Comparison of ENCODE assay signal across 21 cellular contexts in the genomic region with DNA sequence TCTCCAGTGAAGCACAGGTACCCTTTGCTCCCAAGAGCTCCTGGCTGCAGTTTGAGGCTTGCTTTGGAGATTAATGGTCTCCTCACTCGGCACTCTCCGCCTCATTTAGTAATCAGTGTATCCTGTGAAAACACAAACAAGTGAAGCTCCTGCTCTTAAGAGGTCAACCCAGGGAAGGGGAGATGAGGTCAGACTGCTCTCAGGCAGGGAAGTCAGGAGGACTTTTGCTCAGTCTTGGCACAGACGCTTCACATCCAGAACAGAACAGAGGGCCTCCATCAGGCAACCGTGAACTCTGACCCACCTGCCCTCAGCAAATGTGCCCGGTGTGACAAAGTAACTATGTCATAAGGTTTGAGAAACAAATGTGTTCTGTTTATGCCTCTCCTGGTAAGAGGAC.
"Had no signal": no experiment of that assay in that cellular context is flagged by ENCODE, and none has a peak within 500 bp of the region (broad histone marks: within the 10 kb centered on the region; RNA-seq: fewer than 3 reads in every experiment).

No MANE protein-coding gene starts in this region.

- DNase-seq: activated CD4-positive, alpha-beta T cell treated with anti-CD3 and anti-CD28 coated beads, Interleukin-2, amount 50 U/mL, for 48 hours; activated effector memory CD4-positive, alpha-beta T cell treated with Interleukin-2 at 50 U/mL for 16 hours; activated naive CD4-positive, alpha-beta T cell treated with anti-CD3 and anti-CD28 coated beads for 36 hours; activated T-cell treated with anti-CD3 and anti-CD28 coated beads, Interleukin-2, amount 50 U/mL, for 72 hours; anterior cingulate cortex; caudate nucleus; effector memory CD4-positive, alpha-beta T cell; foreskin melanocyte; kidney glomerular epithelial cell; left ventricle myocardium superior; nucleus accumbens; sigmoid colon; spleen; stimulated activated CD4-positive, alpha-beta T cell treated with anti-CD3 and anti-CD28 coated beads, Interleukin-4, amount 100 ng/mL, for 4 hours; substantia nigra; T-helper 9 cell; thyroid gland had no signal

- H3K27ac ChIP-seq: parathyroid adenoma, sigmoid colon, spleen, thyroid gland had no signal

- H3K36me3 ChIP-seq: sigmoid colon, spleen, thyroid gland had no signal

- H3K4me3 ChIP-seq: sigmoid colon, spleen, thyroid gland had no signal

- H3K27me3 ChIP-seq: sigmoid colon, spleen, thyroid gland had no signal

- FAIRE-seq: endothelial cell of umbilical vein had no signal

- H3K9me3 ChIP-seq: sigmoid colon, spleen, thyroid gland had no signal

- H3K4me1 ChIP-seq: parathyroid adenoma, sigmoid colon, spleen, thyroid gland had no signal

- ATAC-seq: activated T-cell treated with anti-CD3 and anti-CD28 coated beads, Interleukin-2, amount 50 U/mL, for 72 hours; esophagus mucosa; left ventricle myocardium superior; WTC11 had no signal
